In the genomic region with DNA sequence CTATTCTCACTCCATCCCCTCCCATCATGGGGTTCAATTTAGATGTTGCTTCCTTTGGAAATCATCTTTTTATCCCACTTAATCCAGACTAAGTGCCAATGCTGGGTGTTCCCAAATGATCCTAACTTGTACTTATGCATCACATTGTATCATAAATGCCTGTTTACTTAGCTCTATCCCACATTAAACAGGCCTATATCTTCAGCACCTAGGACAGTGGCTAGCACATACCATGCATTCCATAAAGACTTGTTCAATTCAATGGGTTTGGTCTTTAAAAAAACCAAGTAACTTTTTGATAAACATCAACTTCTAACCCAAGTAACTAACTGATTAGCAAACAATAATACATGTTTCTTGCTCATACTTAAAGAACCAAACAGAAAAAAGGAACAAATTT, we compare ENCODE assay signal across 2 cellular contexts.
TF ChIP-seq lines count a peak whose summit lies in the region.

No MANE protein-coding gene starts in this region.

TF ChIP-seq in PFSK-1, 5 proteins besides CTCF, POLR2A, EP300 and RAD21:
- TF ChIP-seq, protein P1, sequence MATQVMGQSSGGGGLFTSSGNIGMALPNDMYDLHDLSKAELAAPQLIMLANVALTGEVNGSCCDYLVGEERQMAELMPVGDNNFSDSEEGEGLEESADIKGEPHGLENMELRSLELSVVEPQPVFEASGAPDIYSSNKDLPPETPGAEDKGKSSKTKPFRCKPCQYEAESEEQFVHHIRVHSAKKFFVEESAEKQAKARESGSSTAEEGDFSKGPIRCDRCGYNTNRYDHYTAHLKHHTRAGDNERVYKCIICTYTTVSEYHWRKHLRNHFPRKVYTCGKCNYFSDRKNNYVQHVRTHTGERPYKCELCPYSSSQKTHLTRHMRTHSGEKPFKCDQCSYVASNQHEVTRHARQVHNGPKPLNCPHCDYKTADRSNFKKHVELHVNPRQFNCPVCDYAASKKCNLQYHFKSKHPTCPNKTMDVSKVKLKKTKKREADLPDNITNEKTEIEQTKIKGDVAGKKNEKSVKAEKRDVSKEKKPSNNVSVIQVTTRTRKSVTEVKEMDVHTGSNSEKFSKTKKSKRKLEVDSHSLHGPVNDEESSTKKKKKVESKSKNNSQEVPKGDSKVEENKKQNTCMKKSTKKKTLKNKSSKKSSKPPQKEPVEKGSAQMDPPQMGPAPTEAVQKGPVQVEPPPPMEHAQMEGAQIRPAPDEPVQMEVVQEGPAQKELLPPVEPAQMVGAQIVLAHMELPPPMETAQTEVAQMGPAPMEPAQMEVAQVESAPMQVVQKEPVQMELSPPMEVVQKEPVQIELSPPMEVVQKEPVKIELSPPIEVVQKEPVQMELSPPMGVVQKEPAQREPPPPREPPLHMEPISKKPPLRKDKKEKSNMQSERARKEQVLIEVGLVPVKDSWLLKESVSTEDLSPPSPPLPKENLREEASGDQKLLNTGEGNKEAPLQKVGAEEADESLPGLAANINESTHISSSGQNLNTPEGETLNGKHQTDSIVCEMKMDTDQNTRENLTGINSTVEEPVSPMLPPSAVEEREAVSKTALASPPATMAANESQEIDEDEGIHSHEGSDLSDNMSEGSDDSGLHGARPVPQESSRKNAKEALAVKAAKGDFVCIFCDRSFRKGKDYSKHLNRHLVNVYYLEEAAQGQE (IDR thresholded peaks at IDR 0.05; ENCODE audit: insufficient read depth in 1 of 2, low read depth in 2 of 2, low read length in 2 of 2), result peak; percentile 86 to 95
- TF ChIP-seq POLR2AphosphoS5 (IDR thresholded peaks at IDR 0.05; ENCODE audit: low read depth, low read length), result no peak
- TF ChIP-seq TAF1 (IDR thresholded peaks at IDR 0.05; ENCODE audit: borderline replicate concordance, insufficient read depth, low read length), result no peak
TF ChIP-seq in PFSK-1: peak in this region for 1.

TF ChIP-seq in endothelial cell of umbilical vein, 7 proteins besides CTCF, POLR2A, EP300 and RAD21 (continued from another document):
- TF ChIP-seq MYC (IDR thresholded peaks at IDR 0.05; ENCODE audit: low read depth, low read length) (no peak), GATA2 (IDR thresholded peaks at IDR 0.05; ENCODE audit: insufficient read depth, insufficient read length, low read depth, low read length) (no peak)
